1 cellular context compared by ENCODE assay signal in the genomic region with DNA sequence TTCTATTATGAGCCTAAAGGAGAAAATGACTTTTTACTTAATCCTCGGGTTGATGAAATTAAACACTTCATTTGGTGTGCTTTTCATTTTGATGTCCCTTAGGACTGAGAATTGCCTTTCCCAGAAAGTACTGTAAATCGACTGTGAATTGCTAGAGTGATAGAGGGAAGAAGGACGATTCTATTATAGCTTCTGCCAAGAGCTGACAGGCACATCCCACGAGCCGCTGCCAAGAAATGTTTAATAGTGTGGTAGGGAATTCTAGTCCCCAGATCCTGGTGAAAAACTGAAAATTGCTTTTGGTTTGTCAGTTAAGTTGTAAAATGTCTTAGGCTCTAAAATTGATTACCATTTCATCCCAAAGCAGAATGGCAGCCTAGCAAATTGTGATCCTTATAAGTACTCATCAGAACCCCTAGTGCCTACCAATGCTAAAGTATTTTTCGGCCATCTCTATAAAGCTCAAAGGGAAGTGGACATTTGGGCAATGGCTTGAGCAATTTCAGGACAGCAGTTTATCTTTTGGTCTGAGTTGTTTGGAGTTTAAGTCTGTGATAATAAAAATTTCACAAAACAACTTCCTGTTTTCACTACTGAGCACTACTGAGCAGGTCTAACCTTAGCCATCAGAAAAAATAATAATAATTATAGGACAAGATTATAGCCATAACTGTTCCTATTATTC.
TF ChIP-seq lines count a peak whose summit lies in the region.

No MANE protein-coding gene starts in this region.

TF ChIP-seq in A549, 52 proteins besides CTCF, POLR2A, EP300 and RAD21:
- TF ChIP-seq EHMT2 (IDR thresholded peaks at IDR 0.05; ENCODE audit: low read depth) (no peak), SREBF2 (IDR thresholded peaks at IDR 0.05) (no peak), CEBPB (IDR thresholded peaks at IDR 0.05) (no peak), PBX3 (IDR thresholded peaks at IDR 0.05) (no peak), BCL3 (IDR thresholded peaks at IDR 0.05) (no peak), MYC (IDR thresholded peaks at IDR 0.05; ENCODE audit: borderline replicate concordance, low read length) (no peak)
